8 cellular contexts compared by ENCODE assay signal in the genomic region with DNA sequence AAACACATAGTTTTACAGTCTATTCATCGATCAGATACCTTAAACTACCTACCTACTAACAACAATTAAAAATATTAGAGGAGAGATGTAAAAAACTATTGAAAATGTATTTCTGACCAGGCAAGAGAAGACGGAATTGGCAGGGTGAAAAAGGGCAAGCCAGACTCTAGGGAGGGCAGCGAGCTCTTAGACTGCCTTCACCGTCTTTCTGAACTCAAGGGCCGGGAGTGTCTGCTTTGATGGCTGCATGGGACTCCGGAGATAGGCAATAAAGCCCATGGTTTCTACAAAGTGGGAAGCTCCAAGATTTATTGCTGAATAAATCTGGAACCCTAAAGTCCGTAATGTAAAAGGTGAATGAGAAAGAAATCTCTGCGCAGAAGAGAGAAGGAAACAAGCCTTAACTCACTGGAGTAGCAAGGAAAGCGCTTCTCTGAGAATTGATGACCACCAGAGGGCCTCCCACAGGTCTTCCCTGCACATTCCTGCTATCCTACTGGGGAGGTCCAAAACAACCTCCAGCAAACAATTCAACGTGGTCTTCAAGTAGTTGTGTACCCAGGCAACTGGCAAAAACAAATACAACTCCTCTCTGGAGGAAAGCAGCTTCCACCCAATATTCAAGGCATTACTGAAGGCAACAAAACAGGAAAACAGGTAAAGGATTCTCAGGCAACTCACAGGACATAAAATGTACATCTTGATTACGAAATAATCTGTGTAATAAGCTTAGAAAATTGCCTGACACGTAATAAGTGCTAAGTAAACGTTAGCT.
DNase-seq lines count a peak whose midpoint lies in the region; TF ChIP-seq lines count a peak whose summit lies in the region.

No MANE protein-coding gene starts in this region.

- intact Hi-C loops in PC-9 (cut with micrococcal nuclease; ENCODE audit: unreplicated experiment): loop anchor here (10.0 kb wide), 1 partner anchor 128 kb away; no protein-coding TSS in a partner anchor

- H3F3A ChIP-seq in PC-9 (ENCODE audit: insufficient read depth, low read depth): no peaks in the 10 kb centered on the region

- no peaks in the 10 kb centered on the region for H4K20me1 ChIP-seq in PC-9 (ENCODE audit: insufficient read depth)

- no peaks in the 10 kb centered on the region for H3K36me3 ChIP-seq in PC-9 (ENCODE audit: low read depth)

- H3K9me3 ChIP-seq in PC-9 (ENCODE audit: insufficient read depth, low read depth): no peaks in the 10 kb centered on the region

- POLR2A ChIA-PET in PC-9 (lab: Charles Lee; ENCODE audit: unreplicated experiment): interaction anchor here (0.6 kb wide), 1 partner anchor 68 kb away, joined by 4 read pairs; no protein-coding TSS in a partner anchor

- no TSS peak for BruUV-seq in PC-9 (replicated peaks; lab: Mats Ljungman, UMichigan)

- peak; percentile 67 for TF ChIP-seq CTCF in PC-9 (conservative IDR thresholded peaks at IDR 0.05)

- H3K27ac ChIP-seq in PC-9: no peak overlapping the region

- no peak overlapping the region for H3K4me3 ChIP-seq in PC-9

- H3K4me2 ChIP-seq in PC-9: no peak overlapping the region

- DNase-seq in SIG-M5 treated with dmso at 0.1 percent for 504 hours (lab: John Stamatoyannopoulos, UW; ENCODE audit: unreplicated experiment) (peak; percentile 21), SIG-M5 (lab: John Stamatoyannopoulos, UW) (no peak), PC-9 (peak in 1 of 2 experiments; percentile 5), fibroblast of the conjunctiva (ENCODE audit: low read depth) (peak; percentile 14), superior temporal gyrus (ENCODE audit: extremely low spot score) (peak; percentile 42), activated T-cell treated with anti-CD3 and anti-CD28 coated beads for 4 hours (no peak), cerebellum (ENCODE audit: low spot score) (no peak)
- DNase-seq in activated naive CD4-positive, alpha-beta T cell treated with Interleukin-2 at 50 U/mL for 16 hours: no peak

- peaks cover 31% of the 10 kb centered on the region; the same call in 1 of the 2 replicates for H3K27me3 ChIP-seq in PC-9 (ENCODE audit: insufficient read depth, low read depth)

- H2AFZ ChIP-seq in PC-9: no peak overlapping the region

- no peaks in the 10 kb centered on the region for H3K4me1 ChIP-seq in PC-9 (replicated peaks; ENCODE audit: insufficient read depth)

- CTCF ChIA-PET in PC-9 (lab: Charles Lee): interaction anchor here (0.5 to 0.6 kb wide), 2 partner anchors 255 to 1267 kb away, joined by 3 read pairs; no protein-coding TSS in a partner anchor

- H3K9me2 ChIP-seq in PC-9 (ENCODE audit: insufficient read depth): no peaks in the 10 kb centered on the region

- H3K79me2 ChIP-seq in PC-9 (ENCODE audit: low read depth): no peaks in the 10 kb centered on the region

Comparison
In these comparisons a context has a peak if more than half of its experiments do, and no peak if none do; other contexts are left out.
1. DNase-seq: peak in SIG-M5 treated with dmso at 0.1 percent for 504 hours (single experiment), fibroblast of the conjunctiva (single experiment) and superior temporal gyrus (single experiment); none in SIG-M5 (single experiment), activated T-cell treated with anti-CD3 and anti-CD28 coated beads for 4 hours (single experiment), activated naive CD4-positive, alpha-beta T cell treated with Interleukin-2 at 50 U/mL for 16 hours (single experiment) and cerebellum (single experiment).